Comparison of ENCODE assay signal across 24 cellular contexts in the genomic region with DNA sequence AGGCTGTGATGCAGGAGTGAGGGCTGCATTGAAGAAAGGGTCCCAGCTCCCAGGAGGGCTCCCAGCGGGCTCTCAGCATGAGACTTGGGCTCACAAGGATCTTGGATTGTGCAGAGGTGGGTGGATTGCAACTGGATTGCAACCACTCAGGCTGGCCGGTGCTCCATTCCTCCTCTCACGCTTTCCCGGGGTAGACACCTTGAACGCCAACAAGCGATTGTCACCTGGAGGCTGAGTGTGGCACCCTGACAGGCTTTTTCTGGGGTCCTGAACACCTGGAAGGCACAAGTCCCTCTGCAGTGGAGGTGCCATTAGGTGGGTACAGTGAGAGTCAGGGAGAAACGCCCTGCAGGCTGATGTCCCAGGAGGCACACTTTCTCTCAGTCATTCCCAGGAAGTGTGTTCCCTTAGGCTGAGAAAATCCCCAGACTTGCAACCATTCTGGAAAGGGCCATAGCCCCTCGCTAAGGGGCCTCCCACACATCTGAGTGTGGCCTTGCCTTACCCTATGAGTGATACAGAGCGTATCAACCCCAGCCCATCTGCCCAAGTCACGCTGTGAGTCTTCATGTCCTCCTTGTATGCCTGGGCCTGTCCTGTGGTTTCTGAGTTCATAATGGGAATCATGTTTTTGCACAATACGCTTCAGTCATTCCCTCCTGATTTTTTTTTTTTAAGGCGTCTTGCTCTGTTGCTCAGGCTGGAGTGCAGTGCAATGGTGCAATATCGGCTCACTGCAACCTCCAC.
"Had no signal": no experiment of that assay in that cellular context is flagged by ENCODE, and none has a peak within 500 bp of the region (broad histone marks: within the 10 kb centered on the region; RNA-seq: fewer than 3 reads in every experiment).

No MANE protein-coding gene starts in this region.

- H3K27me3 Mint-ChIP-seq: activated naive CD8-positive, alpha-beta T cell treated with anti-CD3 and anti-CD28 coated beads, Interleukin-2, amount 10 ng/mL, durations not matched to agents 7 days and 5 days; IgD-negative memory B cell had no signal

- H3K9me3 ChIP-seq: adrenal gland, body of pancreas had no signal

- H3K4me3 ChIP-seq: adrenal gland, body of pancreas, cardiac muscle cell, PC-9, SK-N-MC had no signal

- H3K27ac Mint-ChIP-seq: activated CD8-positive, alpha-beta T cell treated with anti-CD3 and anti-CD28 coated beads, Interleukin-2, amount 10 ng/mL, durations not matched to agents 7 days and 5 days; activated naive CD8-positive, alpha-beta T cell treated with anti-CD3 and anti-CD28 coated beads, Interleukin-2, amount 10 ng/mL, durations not matched to agents 7 days and 5 days; IgD-negative memory B cell had no signal

- H3K4me3 Mint-ChIP-seq: activated CD8-positive, alpha-beta T cell treated with anti-CD3 and anti-CD28 coated beads, Interleukin-2, amount 10 ng/mL, durations not matched to agents 7 days and 5 days; activated naive CD8-positive, alpha-beta T cell treated with anti-CD3 and anti-CD28 coated beads, Interleukin-2, amount 10 ng/mL, durations not matched to agents 7 days and 5 days; IgD-negative memory B cell had no signal

- H3K4me1 ChIP-seq: adrenal gland, body of pancreas had no signal

- H3K4me2 ChIP-seq: PC-9 had no signal

- H3K36me3 Mint-ChIP-seq: activated naive CD8-positive, alpha-beta T cell treated with anti-CD3 and anti-CD28 coated beads, Interleukin-2, amount 10 ng/mL, durations not matched to agents 7 days and 5 days had no signal

- ATAC-seq: activated CD8-positive, alpha-beta T cell treated with anti-CD3 and anti-CD28 coated beads, Interleukin-2, amount 10 ng/mL, durations not matched to agents 7 days and 5 days; body of pancreas; Right ventricle myocardium inferior had no signal

- H3K4me1 Mint-ChIP-seq: activated naive CD8-positive, alpha-beta T cell treated with anti-CD3 and anti-CD28 coated beads, Interleukin-2, amount 10 ng/mL, durations not matched to agents 7 days and 5 days; IgD-negative memory B cell had no signal

- H3K36me3 ChIP-seq: adrenal gland, cardiac muscle cell had no signal

- DNase-seq: activated CD4-positive, alpha-beta T cell treated with anti-CD3 and anti-CD28 coated beads for 48 hours; activated CD4-positive, alpha-beta T cell treated with anti-CD3 and anti-CD28 coated beads, Interleukin-2, amount 50 U/mL, for 4 hours; activated CD4-positive, CD25-positive, alpha-beta regulatory T cell treated with anti-CD3 and anti-CD28 coated beads, Interleukin-2, amount 50 U/mL, for 72 hours; activated CD8-positive, alpha-beta memory T cell treated with anti-CD3 and anti-CD28 coated beads, Interleukin-2, amount 50 U/mL, for 48 hours; activated CD8-positive, alpha-beta T cell treated with anti-CD3 and anti-CD28 coated beads, Interleukin-2, amount 10 ng/mL, durations not matched to agents 7 days and 5 days; activated naive CD4-positive, alpha-beta T cell treated with anti-CD3 and anti-CD28 coated beads, Interleukin-2, amount 50 U/mL, for 16 hours; activated naive CD8-positive, alpha-beta T cell treated with anti-CD3 and anti-CD28 coated beads, Interleukin-2, amount 10 ng/mL, durations not matched to agents 7 days and 5 days; activated T-cell treated with anti-CD3 and anti-CD28 coated beads, Interleukin-2, amount 50 U/mL, for 1 hour; adrenal gland; aorta; body of pancreas; KG1; NCI-H1092 treated with DMSO at 0.1 percent for 48 hours; NCI-H1417 treated with DMSO at 0.1 percent for 48 hours; NCI-H1694; NCI-H2029 treated with DMSO at 0.1 percent for 48 hours; NCI-H510A treated with DMSO at 0.1 percent for 48 hours; NCI-H69; PC-9; T-helper 1 cell had no signal

- H2AFZ ChIP-seq: PC-9 had no signal

- H3K27ac ChIP-seq: adrenal gland, body of pancreas, cardiac muscle cell, PC-9, SK-N-MC had no signal

- H3K27me3 ChIP-seq: adrenal gland, body of pancreas, cardiac muscle cell had no signal
